8 cellular contexts compared by ENCODE assay signal in the genomic region with DNA sequence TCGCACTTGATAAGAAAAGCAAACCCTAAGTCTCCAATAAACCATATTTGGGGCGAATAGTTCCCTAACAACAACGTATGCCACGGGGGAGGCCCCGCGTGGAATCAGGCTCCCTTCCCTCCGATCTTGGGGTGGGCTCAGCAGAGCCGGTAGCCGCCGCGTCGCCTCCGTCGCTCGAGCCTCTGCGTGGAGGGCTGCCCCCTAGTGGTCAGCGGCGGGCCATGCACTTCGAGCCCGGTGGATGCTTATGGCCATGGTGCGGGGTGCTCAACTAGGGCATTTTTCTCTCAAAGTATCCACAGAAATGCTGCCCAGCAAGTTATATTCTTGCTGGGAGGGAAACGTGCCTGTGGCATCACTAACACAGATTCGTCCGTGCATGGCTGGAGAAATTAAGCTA.
DNase-seq lines count a peak whose midpoint lies in the region; ATAC-seq, FAIRE-seq and TF ChIP-seq lines count a peak whose summit lies in the region.
"Not testable (repeated sequence)": the region's sequence is repeated elsewhere in the genome, so short reads cannot be mapped to it uniquely, and the experiment has no call there.

No MANE protein-coding gene starts in this region.

- peak; percentile 34 for ATAC-seq in GM18858 (IDR thresholded peaks at IDR 0.05; ENCODE audit: unreplicated experiment)
- ATAC-seq in HG02623 (IDR thresholded peaks at IDR 0.05; ENCODE audit: unreplicated experiment), result peak; percentile 44
- peak; percentile 86 for ATAC-seq in IMR-90 (ENCODE audit: low read depth)
- peak; percentile 69 for ATAC-seq in activated CD8-positive, alpha-beta T cell treated with anti-CD3 and anti-CD28 coated beads, Interleukin-2, amount 10 ng/mL, durations not matched to agents 7 days and 5 days
- peak; percentile 82 for ATAC-seq in HepG2
- peak; percentile 97 for ATAC-seq in aorta (ENCODE audit: low FRiP score)

- DNase-seq in IMR-90; mammary epithelial cell; HepG2 (ENCODE audit: low spot score): not testable (repeated sequence)
- peak; percentile 95 for DNase-seq in activated CD8-positive, alpha-beta T cell treated with anti-CD3 and anti-CD28 coated beads, Interleukin-2, amount 10 ng/mL, durations not matched to agents 7 days and 5 days
- DNase-seq in stimulated activated CD4-positive, alpha-beta T cell treated with anti-CD3 and anti-CD28 coated beads, Interleukin-1b, Interleukin-23, amount 100 ng/mL, for 24 hours (ENCODE audit: low read depth in 4 of 4, low spot score in 1 of 4), result peak; percentile 88 to 99 (median 92)
- peak; percentile 91 to 99 for DNase-seq in aorta

- not testable (repeated sequence) for H2AK5ac ChIP-seq in IMR-90 (ENCODE audit: low read depth, low read length)

- H3K27me3 Mint-ChIP-seq in activated CD8-positive, alpha-beta T cell treated with anti-CD3 and anti-CD28 coated beads, Interleukin-2, amount 10 ng/mL, durations not matched to agents 7 days and 5 days (ENCODE audit: low read depth), result not testable (repeated sequence)

- TF ChIP-seq POLR2A in IMR-90 (IDR thresholded peaks at IDR 0.05; ENCODE audit: low read depth, low read length); HepG2 (IDR thresholded peaks at IDR 0.05; ENCODE audit: insufficient read depth in 1 of 2, low read depth in 2 of 2, low read length in 2 of 2): not testable (repeated sequence)

- H3K4me3 ChIP-seq in IMR-90 (ENCODE audit: insufficient read depth, low read depth, low read length); aorta (ENCODE audit: low read length in 2 of 2): not testable (repeated sequence)
- H3K4me3 ChIP-seq in mammary epithelial cell (replicated peaks in 1 of 3; ENCODE audit: insufficient read depth in 1 of 3, low read depth in 2 of 3, low read length in 3 of 3) (peak overlapping the region in 1 of 3 experiments; percentile 23), HepG2 (replicated peaks in 1 of 3; ENCODE audit: insufficient read depth in 1 of 3, low read depth in 2 of 3, low read length in 3 of 3) (peak overlapping the region in 1 of 3 experiments; percentile 28; a peak in 1 of 6 replicates)

- H3K4ac ChIP-seq in IMR-90 (ENCODE audit: low read depth, low read length), result not testable (repeated sequence)

- in situ Hi-C loops in IMR-90 (cut with MboI; ENCODE audit: low sequenced_read_pairs); mammary epithelial cell (cut with MboI; ENCODE audit: low sequenced_read_pairs in 2 of 2); HepG2 (cut with HindIII; ENCODE audit: extremely low pct_ligation_motif_present, low pct_unique_long_range_greater_than_20kb): not testable (repeated sequence)

- not testable (repeated sequence) for H3K23ac ChIP-seq in IMR-90 (ENCODE audit: low read depth, low read length)

- TF ChIP-seq CTCF in IMR-90 (conservative IDR thresholded peaks at IDR 0.05; ENCODE audit: low read depth, low read length) (peak; percentile 37), mammary epithelial cell (conservative IDR thresholded peaks at IDR 0.05 in 1 of 2, IDR thresholded peaks at IDR 0.05 in 1 of 2; ENCODE audit: extremely low read depth in 1 of 2, insufficient read depth in 1 of 2, low read depth in 1 of 2, low read length in 2 of 2) (peak; percentile 3 to 35)
- not testable (repeated sequence) for TF ChIP-seq CTCF in HepG2 (CRISPR knock-in tag; IDR thresholded peaks at IDR 0.05)

- not testable (repeated sequence) for H2BK120ac ChIP-seq in IMR-90 (ENCODE audit: low read depth, low read length)

- peak; percentile 30 for TF ChIP-seq RAD21 in IMR-90 (IDR thresholded peaks at IDR 0.05; ENCODE audit: low read length)
- TF ChIP-seq RAD21 in HepG2 (CRISPR knock-in tag; IDR thresholded peaks at IDR 0.05), result not testable (repeated sequence)

- H3K27ac ChIP-seq in IMR-90 (ENCODE audit: insufficient read depth, low read length); mammary epithelial cell (ENCODE audit: insufficient read depth, low read depth, low read length); HepG2 (ENCODE audit: extremely low read length, insufficient read depth, low read length); aorta (ENCODE audit: low read depth in 1 of 2, low read length in 2 of 2): not testable (repeated sequence)

- not testable (repeated sequence) for BruUV-seq in IMR-90 (replicated peaks; lab: Mats Ljungman, UMichigan); mammary epithelial cell (replicated peaks; lab: Mats Ljungman, UMichigan); HepG2 (replicated peaks; lab: Mats Ljungman, UMichigan)

- intact Hi-C loops in IMR-90 (cut with micrococcal nuclease); mammary epithelial cell (cut with micrococcal nuclease); HepG2 (cut with micrococcal nuclease; ENCODE audit: unreplicated experiment); aorta (cut with DNase I): not testable (repeated sequence)

- H2BK5ac ChIP-seq in IMR-90 (ENCODE audit: low read depth, low read length, poor library complexity, severe bottlenecking), result not testable (repeated sequence)

- not testable (repeated sequence) for H3K79me1 ChIP-seq in IMR-90 (ENCODE audit: low read depth in 1 of 2, low read length in 2 of 2)

- not testable (repeated sequence) for H3K56ac ChIP-seq in IMR-90 (ENCODE audit: extremely low read depth, insufficient read depth, low read length)

- not testable (repeated sequence) for H3K9me3 Mint-ChIP-seq in activated CD8-positive, alpha-beta T cell treated with anti-CD3 and anti-CD28 coated beads, Interleukin-2, amount 10 ng/mL, durations not matched to agents 7 days and 5 days (ENCODE audit: insufficient read depth)

- H3K9me3 ChIP-seq in IMR-90 (ENCODE audit: control insufficient read depth, insufficient read depth, low read length); mammary epithelial cell (replicated peaks; ENCODE audit: insufficient read depth, low read length); HepG2 (ENCODE audit: low read length); aorta (ENCODE audit: control insufficient read depth, low read length): not testable (repeated sequence)

- H2BK15ac ChIP-seq in IMR-90 (ENCODE audit: low read depth, low read length), result not testable (repeated sequence)

- H3K14ac ChIP-seq in IMR-90 (replicated peaks; ENCODE audit: low read depth, low read length), result not testable (repeated sequence)

- H3K79me2 ChIP-seq in mammary epithelial cell (ENCODE audit: insufficient read depth, low read length); HepG2 (ENCODE audit: insufficient read depth, low read length): not testable (repeated sequence)

- H3K9me1 ChIP-seq in IMR-90 (ENCODE audit: insufficient read depth, low read length), result not testable (repeated sequence)

- POLR2A ChIA-PET in IMR-90 (lab: Charles Lee; ENCODE audit: unreplicated experiment); activated CD8-positive, alpha-beta T cell treated with anti-CD3 and anti-CD28 coated beads, Interleukin-2, amount 10 ng/mL, durations not matched to agents 7 days and 5 days (lab: Charles Lee); HepG2 (lab: Yijun Ruan, JAX): not testable (repeated sequence)

- dilution Hi-C loops in IMR-90 (cut with HindIII; ENCODE audit: low sequenced_read_pairs, unreplicated experiment); mammary epithelial cell (cut with HindIII; ENCODE audit: low sequenced_read_pairs): not testable (repeated sequence)

- not testable (repeated sequence) for H4K5ac ChIP-seq in IMR-90 (ENCODE audit: low read depth, low read length)

- H3K9ac ChIP-seq in IMR-90 (ENCODE audit: low read depth, low read length); mammary epithelial cell (ENCODE audit: insufficient read depth, low read length); HepG2 (ENCODE audit: insufficient read depth, low read depth, low read length): not testable (repeated sequence)

- not testable (repeated sequence) for H2AK9ac ChIP-seq in IMR-90 (replicated peaks; ENCODE audit: low read depth, low read length, poor library complexity)

- not testable (repeated sequence) for H3K4me3 Mint-ChIP-seq in activated CD8-positive, alpha-beta T cell treated with anti-CD3 and anti-CD28 coated beads, Interleukin-2, amount 10 ng/mL, durations not matched to agents 7 days and 5 days

- not testable (repeated sequence) for H3K4me1 ChIP-seq in IMR-90 (ENCODE audit: control insufficient read depth, insufficient read depth, low read length); mammary epithelial cell (ENCODE audit: insufficient read depth, low read length); HepG2 (ENCODE audit: insufficient read depth, low read length); aorta (ENCODE audit: control insufficient read depth in 1 of 2, insufficient read depth in 2 of 2, low read length in 2 of 2)

- not testable (repeated sequence) for H4K20me1 ChIP-seq in IMR-90 (ENCODE audit: insufficient read depth, low read length); mammary epithelial cell (ENCODE audit: insufficient read depth, low read length); HepG2 (ENCODE audit: insufficient read depth, low read length)

- not testable (repeated sequence) for H3K4me1 Mint-ChIP-seq in activated CD8-positive, alpha-beta T cell treated with anti-CD3 and anti-CD28 coated beads, Interleukin-2, amount 10 ng/mL, durations not matched to agents 7 days and 5 days (ENCODE audit: low read depth)

- not testable (repeated sequence) for H3K4me2 ChIP-seq in IMR-90 (ENCODE audit: low read depth, low read length); mammary epithelial cell (ENCODE audit: insufficient read depth, low read depth, low read length)
- H3K4me2 ChIP-seq in HepG2 (ENCODE audit: low read depth, low read length), result peak overlapping the region; percentile 32; the same call in 1 of the 2 replicates

- H2BK20ac ChIP-seq in IMR-90 (ENCODE audit: low read depth, low read length), result not testable (repeated sequence)

- no CpG with 5 or more reads among the region's 24 CpGs for WGBS in IMR-90 (ENCODE audit: extremely low coverage in 2 of 2, insufficient read length in 1 of 2), 2 experiments
- WGBS in mammary epithelial cell (ENCODE audit: low coverage, missing lambda C conversion rate), result 0% methylated on average over 7 of the region's 24 CpGs
- 1% methylated on average over 9 of the region's 24 CpGs for WGBS in HepG2 (ENCODE audit: low lambda C conversion rate)
- 0 to 1% methylated on average over 10 to 14 of the region's 24 CpGs for WGBS in aorta, 2 donors

- not testable (repeated sequence) for H3K27me3 ChIP-seq in IMR-90 (ENCODE audit: control insufficient read depth, insufficient read depth, low read length); mammary epithelial cell (ENCODE audit: insufficient read depth, low read length); HepG2 (ENCODE audit: control insufficient read depth in 1 of 2, insufficient read depth in 2 of 2, low read length in 2 of 2); aorta (ENCODE audit: control insufficient read depth in 1 of 2, insufficient read depth in 2 of 2, low read length in 1 of 2)

- not testable (repeated sequence) for H3K36me3 Mint-ChIP-seq in activated CD8-positive, alpha-beta T cell treated with anti-CD3 and anti-CD28 coated beads, Interleukin-2, amount 10 ng/mL, durations not matched to agents 7 days and 5 days (ENCODE audit: low read depth)

- H4K8ac ChIP-seq in IMR-90 (ENCODE audit: low read depth in 2 of 2, low read length in 2 of 2), result not testable (repeated sequence)

- not testable (repeated sequence) for H3K27ac Mint-ChIP-seq in activated CD8-positive, alpha-beta T cell treated with anti-CD3 and anti-CD28 coated beads, Interleukin-2, amount 10 ng/mL, durations not matched to agents 7 days and 5 days

- FAIRE-seq in HepG2 (lab: Jason Lieb, UNC), result peak; percentile 79

- not testable (repeated sequence) for H3K36me3 ChIP-seq in IMR-90 (ENCODE audit: control insufficient read depth, insufficient read depth, low read length); mammary epithelial cell (ENCODE audit: insufficient read depth, low read length); HepG2 (replicated peaks in 1 of 2; ENCODE audit: control insufficient read depth in 1 of 2, insufficient read depth in 2 of 2, low read length in 2 of 2); aorta (ENCODE audit: control insufficient read depth in 1 of 2, insufficient read depth in 2 of 2, low read length in 1 of 2)

- not testable (repeated sequence) for H3K18ac ChIP-seq in IMR-90 (ENCODE audit: low read depth, low read length)

- H2AFZ ChIP-seq in IMR-90 (replicated peaks; ENCODE audit: low read length, poor library complexity); mammary epithelial cell (ENCODE audit: low read depth, low read length); HepG2 (ENCODE audit: low read length): not testable (repeated sequence)

- H4K91ac ChIP-seq in IMR-90 (ENCODE audit: insufficient read depth, low read depth, low read length), result not testable (repeated sequence)

- CTCF ChIA-PET in IMR-90 (lab: Yijun Ruan, JAX); activated CD8-positive, alpha-beta T cell treated with anti-CD3 and anti-CD28 coated beads, Interleukin-2, amount 10 ng/mL, durations not matched to agents 7 days and 5 days (lab: Charles Lee); mammary epithelial cell (lab: Charles Lee; ENCODE audit: low non-redundant PET); HepG2 (lab: Yijun Ruan, JAX; ENCODE audit: low intra/inter-chr PET ratio, low total read pairs): not testable (repeated sequence)

- TF ChIP-seq EP300 in HepG2 (IDR thresholded peaks at IDR 0.05; ENCODE audit: low read depth in 2 of 2, low read length in 2 of 2); HepG2 (CRISPR knock-in tag; IDR thresholded peaks at IDR 0.05; ENCODE audit: borderline replicate concordance): not testable (repeated sequence)

Comparison
In these comparisons a context has a peak if more than half of its experiments do, and no peak if none do; other contexts are left out.
1. ATAC-seq: peak in every context shown above with its lines; median percentile 97 in aorta; 86 in IMR-90; 82 in HepG2; 69 in activated CD8-positive, alpha-beta T cell treated with anti-CD3 and anti-CD28 coated beads, Interleukin-2, amount 10 ng/mL, durations not matched to agents 7 days and 5 days; 44 in HG02623; 34 in GM18858.